ENCODE assay signal across 8 cellular contexts in genomic region chr13:50080158-50080855, GRCh38.
DNase-seq lines count a peak whose midpoint lies in the region; ATAC-seq lines count a peak whose summit lies in the region.

No MANE protein-coding gene starts in this region.

- peaks cover 28% of the 10 kb centered on the region for H3K36me3 Mint-ChIP-seq in activated CD4-positive, alpha-beta T cell treated with anti-CD3 and anti-CD28 coated beads for 36 hours (ENCODE audit: low read depth)

- POLR2A ChIA-PET in activated CD4-positive, alpha-beta T cell treated with anti-CD3 and anti-CD28 coated beads for 36 hours (lab: Charles Lee): interaction anchor here (0.7 to 3.1 kb wide), 7 partner anchors 12 to 144 kb away, joined by 3 to 20 read pairs (median 4); partner anchors contain the start of genes SPRYD7 and TRIM13

- H3K4me1 Mint-ChIP-seq in activated CD4-positive, alpha-beta T cell treated with anti-CD3 and anti-CD28 coated beads for 36 hours: peaks cover 39% of the 10 kb centered on the region

- peaks cover 14% of the 10 kb centered on the region for H3K27me3 Mint-ChIP-seq in activated CD4-positive, alpha-beta T cell treated with anti-CD3 and anti-CD28 coated beads for 36 hours

- CTCF ChIA-PET in activated CD4-positive, alpha-beta T cell treated with anti-CD3 and anti-CD28 coated beads for 36 hours (lab: Charles Lee): interaction anchor here (0.5 to 4.5 kb wide), 8 partner anchors 10 to 832 kb away, joined by 3 to 29 read pairs (median 4); partner anchors contain the start of gene TRIM13

- peak overlapping the region; percentile 94 for H3K4me3 Mint-ChIP-seq in activated CD4-positive, alpha-beta T cell treated with anti-CD3 and anti-CD28 coated beads for 36 hours

- H3K9me3 Mint-ChIP-seq in activated CD4-positive, alpha-beta T cell treated with anti-CD3 and anti-CD28 coated beads for 36 hours (ENCODE audit: low read depth): no peaks in the 10 kb centered on the region

- no peak for ATAC-seq in activated CD4-positive, alpha-beta T cell treated with anti-CD3 and anti-CD28 coated beads for 36 hours
- ATAC-seq in esophagus mucosa: no peak
- no peak for ATAC-seq in GM21825 (IDR thresholded peaks at IDR 0.05; ENCODE audit: unreplicated experiment)

- peak; percentile 55 for DNase-seq in activated CD4-positive, alpha-beta T cell treated with anti-CD3 and anti-CD28 coated beads for 36 hours
- DNase-seq in activated CD4-positive, alpha-beta T cell treated with anti-CD3 and anti-CD28 coated beads for 1 hour: no peak
- DNase-seq in NCI-H748 (lab: John Stamatoyannopoulos, UW; ENCODE audit: unreplicated experiment): peak; percentile 58
- DNase-seq in activated T-helper 9 cell treated with anti-CD3 and anti-CD28 coated beads, Interleukin-2, amount 50 U/mL, for 16 hours (ENCODE audit: low read depth): peak; percentile 12
- DNase-seq in globus pallidus (ENCODE audit: low spot score): peak; percentile 38
- DNase-seq in posterior vena cava (ENCODE audit: low spot score): peak; percentile 56

- intact Hi-C loops in activated CD4-positive, alpha-beta T cell treated with anti-CD3 and anti-CD28 coated beads for 36 hours (cut with DNase I, micrococcal nuclease): loop anchor here (1.0 to 5.0 kb wide), 10 partner anchors 83 to 1372 kb away; partner anchors contain the start of genes CAB39L (in 1 of the 2), INTS6 (in 1 of the 2), PHF11 (in 1 of the 2) and SETDB2 (in 1 of the 2)
- intact Hi-C loops in posterior vena cava (cut with DNase I): loop anchor here (5.0 kb wide), 2 partner anchors 47 to 83 kb away; partner anchors contain the start of gene TRIM13 (in 1 of the 2)

- H3K27ac Mint-ChIP-seq in activated CD4-positive, alpha-beta T cell treated with anti-CD3 and anti-CD28 coated beads for 36 hours: peak overlapping the region; percentile 91
